ENCODE assay signal across 1 cellular context in the genomic region with DNA sequence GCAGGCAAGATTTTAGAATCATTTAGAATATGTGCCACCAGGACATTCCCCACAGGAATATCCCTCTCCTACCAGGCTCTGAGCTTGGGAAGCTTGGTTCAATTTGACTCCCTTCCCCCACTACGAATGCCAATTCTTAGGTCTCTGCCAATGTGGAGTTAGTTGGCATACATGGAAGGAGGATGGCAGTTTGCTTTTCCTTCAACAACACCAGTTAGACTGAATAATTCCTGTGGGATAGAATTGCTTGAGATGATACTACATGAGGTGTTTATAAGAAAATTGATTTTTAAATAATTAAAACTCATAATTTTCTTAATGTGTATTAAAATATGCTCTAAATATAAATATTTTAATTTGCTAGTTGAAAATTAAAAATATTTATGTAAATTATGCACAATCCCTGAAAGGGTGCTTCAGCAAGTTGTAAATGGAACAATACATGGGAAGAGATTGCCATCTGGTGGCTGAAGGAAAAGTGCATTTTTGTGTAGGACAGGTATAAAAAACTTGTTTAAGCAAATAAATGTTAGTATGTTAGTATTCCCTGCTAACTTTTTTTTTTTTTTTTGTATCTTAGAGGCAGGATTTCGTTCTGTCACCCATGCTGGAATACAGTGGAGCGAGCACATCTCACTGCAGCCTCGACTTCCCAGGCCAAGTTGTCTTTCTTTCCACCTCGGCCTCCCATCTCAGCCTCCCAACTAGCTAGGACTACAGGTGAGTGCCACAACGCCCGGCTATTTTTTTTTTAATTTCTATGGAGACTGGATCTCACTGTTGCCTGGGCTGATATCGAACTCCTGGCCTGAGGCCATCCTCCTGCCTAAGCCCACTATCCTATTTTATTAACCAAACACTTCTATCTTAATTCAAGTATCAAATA.
A peak's percentile ranks its signal among the peaks of the same experiment; 100 is the strongest.
TF ChIP-seq lines count a peak whose summit lies in the region.

No MANE protein-coding gene starts in this region.

TF ChIP-seq in HepG2, 621 proteins besides CTCF, POLR2A, EP300 and RAD21 (continued from another document):
- TF ChIP-seq, protein P1, sequence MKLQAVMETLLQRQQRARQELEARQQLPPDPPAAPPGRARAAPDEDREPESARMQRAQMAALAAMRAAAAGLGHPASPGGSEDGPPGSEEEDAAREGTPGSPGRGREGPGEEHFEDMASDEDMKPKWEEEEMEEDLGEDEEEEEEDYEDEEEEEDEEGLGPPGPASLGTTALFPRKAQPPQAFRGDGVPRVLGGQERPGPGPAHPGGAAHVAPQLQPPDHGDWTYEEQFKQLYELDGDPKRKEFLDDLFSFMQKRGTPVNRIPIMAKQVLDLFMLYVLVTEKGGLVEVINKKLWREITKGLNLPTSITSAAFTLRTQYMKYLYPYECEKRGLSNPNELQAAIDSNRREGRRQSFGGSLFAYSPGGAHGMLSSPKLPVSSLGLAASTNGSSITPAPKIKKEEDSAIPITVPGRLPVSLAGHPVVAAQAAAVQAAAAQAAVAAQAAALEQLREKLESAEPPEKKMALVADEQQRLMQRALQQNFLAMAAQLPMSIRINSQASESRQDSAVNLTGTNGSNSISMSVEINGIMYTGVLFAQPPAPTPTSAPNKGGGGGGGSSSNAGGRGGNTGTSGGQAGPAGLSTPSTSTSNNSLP (IDR thresholded peaks at IDR 0.05; ENCODE audit: low read depth, low read length) = peak; percentile 15; the same call in 1 of the 2 replicates
- TF ChIP-seq, protein P2, sequence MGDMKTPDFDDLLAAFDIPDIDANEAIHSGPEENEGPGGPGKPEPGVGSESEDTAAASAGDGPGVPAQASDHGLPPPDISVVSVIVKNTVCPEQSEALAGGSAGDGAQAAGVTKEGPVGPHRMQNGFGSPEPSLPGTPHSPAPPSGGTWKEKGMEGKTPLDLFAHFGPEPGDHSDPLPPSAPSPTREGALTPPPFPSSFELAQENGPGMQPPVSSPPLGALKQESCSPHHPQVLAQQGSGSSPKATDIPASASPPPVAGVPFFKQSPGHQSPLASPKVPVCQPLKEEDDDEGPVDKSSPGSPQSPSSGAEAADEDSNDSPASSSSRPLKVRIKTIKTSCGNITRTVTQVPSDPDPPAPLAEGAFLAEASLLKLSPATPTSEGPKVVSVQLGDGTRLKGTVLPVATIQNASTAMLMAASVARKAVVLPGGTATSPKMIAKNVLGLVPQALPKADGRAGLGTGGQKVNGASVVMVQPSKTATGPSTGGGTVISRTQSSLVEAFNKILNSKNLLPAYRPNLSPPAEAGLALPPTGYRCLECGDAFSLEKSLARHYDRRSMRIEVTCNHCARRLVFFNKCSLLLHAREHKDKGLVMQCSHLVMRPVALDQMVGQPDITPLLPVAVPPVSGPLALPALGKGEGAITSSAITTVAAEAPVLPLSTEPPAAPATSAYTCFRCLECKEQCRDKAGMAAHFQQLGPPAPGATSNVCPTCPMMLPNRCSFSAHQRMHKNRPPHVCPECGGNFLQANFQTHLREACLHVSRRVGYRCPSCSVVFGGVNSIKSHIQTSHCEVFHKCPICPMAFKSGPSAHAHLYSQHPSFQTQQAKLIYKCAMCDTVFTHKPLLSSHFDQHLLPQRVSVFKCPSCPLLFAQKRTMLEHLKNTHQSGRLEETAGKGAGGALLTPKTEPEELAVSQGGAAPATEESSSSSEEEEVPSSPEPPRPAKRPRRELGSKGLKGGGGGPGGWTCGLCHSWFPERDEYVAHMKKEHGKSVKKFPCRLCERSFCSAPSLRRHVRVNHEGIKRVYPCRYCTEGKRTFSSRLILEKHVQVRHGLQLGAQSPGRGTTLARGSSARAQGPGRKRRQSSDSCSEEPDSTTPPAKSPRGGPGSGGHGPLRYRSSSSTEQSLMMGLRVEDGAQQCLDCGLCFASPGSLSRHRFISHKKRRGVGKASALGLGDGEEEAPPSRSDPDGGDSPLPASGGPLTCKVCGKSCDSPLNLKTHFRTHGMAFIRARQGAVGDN (CRISPR knock-in tag; IDR thresholded peaks at IDR 0.05) = no peak
- peak; percentile 90 for TF ChIP-seq ZNF652 (CRISPR knock-in tag; IDR thresholded peaks at IDR 0.05; ENCODE audit: borderline replicate concordance, low read depth)
- TF ChIP-seq SMC3 (IDR thresholded peaks at IDR 0.05; ENCODE audit: low read length) = peak; percentile 97
- TF ChIP-seq GABPA (IDR thresholded peaks at IDR 0.05; ENCODE audit: low read depth, low read length) = no peak
- no peak for TF ChIP-seq GABPA (CRISPR knock-in tag; IDR thresholded peaks at IDR 0.05; ENCODE audit: low read depth)
- no peak for TF ChIP-seq RFX3 (CRISPR knock-in tag; IDR thresholded peaks at IDR 0.05)
- TF ChIP-seq KDM2A (CRISPR knock-in tag; IDR thresholded peaks at IDR 0.05; ENCODE audit: borderline replicate concordance, low read depth) = no peak
- no peak for TF ChIP-seq RBAK (CRISPR knock-in tag; IDR thresholded peaks at IDR 0.05)
- TF ChIP-seq, protein P3, sequence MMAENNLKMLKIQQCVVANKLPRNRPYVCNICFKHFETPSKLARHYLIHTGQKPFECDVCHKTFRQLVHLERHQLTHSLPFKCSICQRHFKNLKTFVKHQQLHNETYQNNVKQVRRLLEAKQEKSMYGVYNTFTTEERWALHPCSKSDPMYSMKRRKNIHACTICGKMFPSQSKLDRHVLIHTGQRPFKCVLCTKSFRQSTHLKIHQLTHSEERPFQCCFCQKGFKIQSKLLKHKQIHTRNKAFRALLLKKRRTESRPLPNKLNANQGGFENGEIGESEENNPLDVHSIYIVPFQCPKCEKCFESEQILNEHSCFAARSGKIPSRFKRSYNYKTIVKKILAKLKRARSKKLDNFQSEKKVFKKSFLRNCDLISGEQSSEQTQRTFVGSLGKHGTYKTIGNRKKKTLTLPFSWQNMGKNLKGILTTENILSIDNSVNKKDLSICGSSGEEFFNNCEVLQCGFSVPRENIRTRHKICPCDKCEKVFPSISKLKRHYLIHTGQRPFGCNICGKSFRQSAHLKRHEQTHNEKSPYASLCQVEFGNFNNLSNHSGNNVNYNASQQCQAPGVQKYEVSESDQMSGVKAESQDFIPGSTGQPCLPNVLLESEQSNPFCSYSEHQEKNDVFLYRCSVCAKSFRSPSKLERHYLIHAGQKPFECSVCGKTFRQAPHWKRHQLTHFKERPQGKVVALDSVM (CRISPR knock-in tag; IDR thresholded peaks at IDR 0.05) = 0 out of 2 replicates have a peak, but pooled peaks have one; percentile 45
- TF ChIP-seq SRSF9 (IDR thresholded peaks at IDR 0.05; ENCODE audit: borderline replicate concordance, insufficient read depth, low read depth, low read length, poor library complexity, severe bottlenecking) = no peak
- TF ChIP-seq SIN3A (IDR thresholded peaks at IDR 0.05; ENCODE audit: borderline replicate concordance, low read depth, low read length) = no peak
